ENCODE assay signal across 2 cellular contexts in the genomic region with DNA sequence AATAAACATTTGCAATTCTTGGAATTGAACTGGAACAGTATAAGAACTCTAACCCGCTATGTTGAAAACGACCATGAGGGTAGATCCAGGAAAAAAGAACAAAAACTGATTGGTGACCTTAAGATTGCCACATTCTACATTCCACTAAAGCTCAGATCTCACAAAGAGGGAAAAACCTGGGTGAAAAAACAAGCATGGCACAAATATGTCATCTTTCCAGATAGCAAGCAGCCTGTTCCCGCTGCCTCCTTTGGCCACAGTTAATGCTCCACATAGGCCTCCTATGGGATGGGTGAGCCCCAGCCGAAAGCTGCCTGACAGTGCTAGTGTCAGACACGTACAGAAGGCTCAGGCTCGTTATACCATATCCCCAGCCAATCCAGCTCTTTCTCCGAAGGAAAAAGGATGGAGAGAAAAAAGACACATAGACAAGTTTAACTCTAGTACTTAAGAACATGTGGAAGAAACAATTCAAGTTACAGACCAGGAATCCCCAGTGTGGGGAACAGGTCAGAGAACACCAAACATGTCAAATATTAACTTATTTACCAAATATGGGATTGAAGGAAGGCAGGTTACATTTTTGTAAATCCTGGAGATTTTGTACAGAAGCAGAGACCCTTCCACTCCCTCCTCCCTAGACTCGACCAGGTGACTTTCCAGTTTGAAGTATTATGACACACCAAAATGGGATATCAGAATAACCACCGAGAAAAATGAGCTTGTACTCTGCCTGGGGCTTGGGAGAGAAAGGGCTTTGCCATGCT.
TF ChIP-seq lines count a peak whose summit lies in the region.

No MANE protein-coding gene starts in this region.

TF ChIP-seq in A549, 52 proteins besides CTCF, POLR2A, EP300 and RAD21:
- no peak for TF ChIP-seq KDM1A (IDR thresholded peaks at IDR 0.05; ENCODE audit: low read depth)
- TF ChIP-seq MAFK (IDR thresholded peaks at IDR 0.05; ENCODE audit: partially characterized antibody): no peak
- TF ChIP-seq JUN (IDR thresholded peaks at IDR 0.05): 0 out of 5 replicates have a peak, but pooled peaks have one; percentile 19 to 20

TF ChIP-seq in K562, 482 proteins besides CTCF, POLR2A, EP300 and RAD21:
- TF ChIP-seq EZH2 (IDR thresholded peaks at IDR 0.05; ENCODE audit: borderline replicate concordance, low read depth, low read length): no peak
- TF ChIP-seq NBN (IDR thresholded peaks at IDR 0.05; ENCODE audit: low read depth): no peak
- TF ChIP-seq FOXK1 (CRISPR knock-in tag; IDR thresholded peaks at IDR 0.05; ENCODE audit: borderline replicate concordance): no peak
- no peak for TF ChIP-seq HEY1 (CRISPR knock-in tag; IDR thresholded peaks at IDR 0.05; ENCODE audit: borderline replicate concordance)
- no peak for TF ChIP-seq FOXP1 (CRISPR knock-in tag; IDR thresholded peaks at IDR 0.05)
- no peak for TF ChIP-seq HIVEP1 (CRISPR knock-in tag; IDR thresholded peaks at IDR 0.05)
